ENCODE assay signal across 24 cellular contexts in the genomic region with DNA sequence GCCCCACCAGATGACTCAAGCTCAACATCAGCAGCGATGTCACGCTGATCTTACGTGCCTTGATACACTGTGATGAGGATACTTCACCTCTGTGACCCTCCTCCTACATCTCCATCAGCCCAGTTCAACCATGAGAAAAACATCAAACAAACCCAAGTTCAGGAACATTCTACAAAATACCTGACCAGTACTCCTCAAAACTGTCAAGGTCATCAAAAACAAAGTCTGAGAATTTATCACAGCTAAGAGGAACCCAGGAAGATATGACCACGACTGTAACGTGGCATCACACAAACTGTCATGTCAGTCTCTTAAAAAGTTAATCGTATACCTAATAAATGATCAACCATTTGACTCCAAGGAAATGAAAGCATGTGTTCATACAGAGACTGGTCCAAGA.
DNase-seq lines count a peak whose midpoint lies in the region; ATAC-seq, FAIRE-seq and TF ChIP-seq lines count a peak whose summit lies in the region.
"Had no signal": no experiment of that assay in that cellular context is flagged by ENCODE, and none has a peak within 500 bp of the region (broad histone marks: within the 10 kb centered on the region; RNA-seq: fewer than 3 reads in every experiment).

No MANE protein-coding gene starts in this region.

- no peaks in the 10 kb centered on the region for H4K20me1 ChIP-seq in astrocyte (ENCODE audit: insufficient read depth, low read length)
- H4K20me1 ChIP-seq: BLaER1 had no signal

- 31% methylated on average over 6 of the region's 6 CpGs for WGBS in A549 (ENCODE audit: missing lambda C conversion rate)

- no peaks in the 10 kb centered on the region for H3K9me3 Mint-ChIP-seq in astrocyte (ENCODE audit: unreplicated experiment)
- no peaks in the 10 kb centered on the region for H3K9me3 Mint-ChIP-seq in activated CD4-positive, alpha-beta memory T cell treated with anti-CD3 and anti-CD28 coated beads, Interleukin-2, amount 10 ng/mL, durations not matched to agents 7 days and 5 days

- H3K9ac ChIP-seq in astrocyte (ENCODE audit: low read length): no peak overlapping the region
- H3K9ac ChIP-seq: BLaER1 had no signal

- CTCF ChIA-PET in A549 (lab: Yijun Ruan, JAX) (interaction anchor here (0.6 kb wide), 1 partner anchor 11 kb away, joined by 4 read pairs; no protein-coding TSS in a partner anchor), GM10248 (lab: Yijun Ruan, JAX) (no interaction called here)
- CTCF ChIA-PET in activated CD4-positive, alpha-beta memory T cell treated with anti-CD3 and anti-CD28 coated beads, Interleukin-2, amount 10 ng/mL, durations not matched to agents 7 days and 5 days (lab: Charles Lee): no interaction called here

- peaks cover 4% of the 10 kb centered on the region for H3K27me3 Mint-ChIP-seq in astrocyte (ENCODE audit: low read depth, unreplicated experiment)
- peaks cover 4% of the 10 kb centered on the region for H3K27me3 Mint-ChIP-seq in activated CD4-positive, alpha-beta memory T cell treated with anti-CD3 and anti-CD28 coated beads, Interleukin-2, amount 10 ng/mL, durations not matched to agents 7 days and 5 days

- H3K27ac Mint-ChIP-seq in astrocyte (ENCODE audit: unreplicated experiment): peak overlapping the region; percentile 0
- H3K27ac Mint-ChIP-seq in activated CD4-positive, alpha-beta memory T cell treated with anti-CD3 and anti-CD28 coated beads, Interleukin-2, amount 10 ng/mL, durations not matched to agents 7 days and 5 days: no peak overlapping the region

- H3K4me3 Mint-ChIP-seq in astrocyte (ENCODE audit: unreplicated experiment): no peak overlapping the region
- H3K4me3 Mint-ChIP-seq in activated CD4-positive, alpha-beta memory T cell treated with anti-CD3 and anti-CD28 coated beads, Interleukin-2, amount 10 ng/mL, durations not matched to agents 7 days and 5 days: no peak overlapping the region
- H3K4me3 Mint-ChIP-seq: CD4-positive, CD25-positive, alpha-beta regulatory T cell had no signal

- no peak for TF ChIP-seq CTCF in A549 (IDR thresholded peaks at IDR 0.05)
- no peak for TF ChIP-seq CTCF in astrocyte (IDR thresholded peaks at IDR 0.05; ENCODE audit: insufficient read depth, low read depth, low read length)
- no peak for TF ChIP-seq CTCF in GM10248 (IDR thresholded peaks at IDR 0.05; ENCODE audit: control extremely low read depth, extremely low read depth, low read depth, missing control alignments)

- H2AFZ ChIP-seq in astrocyte (ENCODE audit: low read depth, low read length): no peak overlapping the region

- no peaks in the 10 kb centered on the region for H3K36me3 ChIP-seq in astrocyte (ENCODE audit: insufficient read depth, low read length)
- H3K36me3 ChIP-seq: BLaER1, SJSA1 had no signal

- peaks cover 7% of the 10 kb centered on the region; the same call in 2 of the 3 replicates for H3K9me3 ChIP-seq in A549
- peaks cover 13% of the 10 kb centered on the region for H3K9me3 ChIP-seq in astrocyte (ENCODE audit: insufficient read depth, low read depth, low read length)

- H3K4me3 ChIP-seq in A549: no peak overlapping the region
- H3K4me3 ChIP-seq in astrocyte (ENCODE audit: insufficient read depth, low read depth, low read length): no peak overlapping the region
- H3K4me3 ChIP-seq: BLaER1, GM12878, SJSA1 had no signal

- FAIRE-seq in A549 (lab: Jason Lieb, UNC) (no peak), HTR-8/SVneo (lab: Jason Lieb, UNC) (peak; percentile 9), astrocyte (lab: Jason Lieb, UNC) (no peak)
- FAIRE-seq: D721Med, GM12878 had no signal

- no peak for TF ChIP-seq RAD21 in A549 (conservative IDR thresholded peaks at IDR 0.05 in 1 of 2, IDR thresholded peaks at IDR 0.05 in 1 of 2)

- no peak overlapping the region for H3K4me2 ChIP-seq in A549
- H3K4me2 ChIP-seq in astrocyte (ENCODE audit: low read length): no peak overlapping the region
- H3K4me2 ChIP-seq: BLaER1 had no signal

- no peak for TF ChIP-seq POLR2A in A549 (IDR thresholded peaks at IDR 0.05; ENCODE audit: low read length)

- POLR2A ChIA-PET in A549 (lab: Yijun Ruan, JAX): no interaction called here
- POLR2A ChIA-PET in activated CD4-positive, alpha-beta memory T cell treated with anti-CD3 and anti-CD28 coated beads, Interleukin-2, amount 10 ng/mL, durations not matched to agents 7 days and 5 days (lab: Charles Lee): no interaction called here
- POLR2A ChIA-PET in GM10248 (lab: Yijun Ruan, JAX): no interaction called here

- H3K36me3 Mint-ChIP-seq in astrocyte (ENCODE audit: low read depth, unreplicated experiment): peaks cover 2% of the 10 kb centered on the region
- H3K36me3 Mint-ChIP-seq in activated CD4-positive, alpha-beta memory T cell treated with anti-CD3 and anti-CD28 coated beads, Interleukin-2, amount 10 ng/mL, durations not matched to agents 7 days and 5 days (ENCODE audit: low read depth): no peaks in the 10 kb centered on the region
- H3K36me3 Mint-ChIP-seq: CD4-positive, CD25-positive, alpha-beta regulatory T cell had no signal

- H3K4me1 Mint-ChIP-seq in astrocyte (ENCODE audit: low read depth, unreplicated experiment): peaks cover 17% of the 10 kb centered on the region
- H3K4me1 Mint-ChIP-seq in activated CD4-positive, alpha-beta memory T cell treated with anti-CD3 and anti-CD28 coated beads, Interleukin-2, amount 10 ng/mL, durations not matched to agents 7 days and 5 days: no peaks in the 10 kb centered on the region
- H3K4me1 Mint-ChIP-seq: CD4-positive, CD25-positive, alpha-beta regulatory T cell had no signal

- no peaks in the 10 kb centered on the region for H3K27me3 ChIP-seq in astrocyte (ENCODE audit: insufficient read depth, low read length)
- H3K27me3 ChIP-seq: BLaER1, SJSA1 had no signal

- H3K4me1 ChIP-seq in A549: no peaks in the 10 kb centered on the region
- no peaks in the 10 kb centered on the region for H3K4me1 ChIP-seq in astrocyte (ENCODE audit: insufficient read depth, low read length)
- H3K4me1 ChIP-seq: SJSA1 had no signal

- no peak for TF ChIP-seq EP300 in A549 (IDR thresholded peaks at IDR 0.05)

- ATAC-seq in A549 (no peak), GM18511 (IDR thresholded peaks at IDR 0.05; ENCODE audit: unreplicated experiment) (no peak)
- ATAC-seq: GM12878 had no signal

- H3K27ac ChIP-seq in A549 (no peak overlapping the region), astrocyte (ENCODE audit: low read depth, low read length) (no peak overlapping the region)
- H3K27ac ChIP-seq: BLaER1, SJSA1 had no signal

- DNase-seq in A549 (ENCODE audit: low read depth in 1 of 2, low spot score in 1 of 2) (no peak), HTR-8/SVneo (ENCODE audit: insufficient read length, low spot score) (no peak), astrocyte (ENCODE audit: low read depth) (no peak), mesenteric fat pad (ENCODE audit: low spot score) (peak; percentile 4), NCI-H2081 (lab: John Stamatoyannopoulos, UW) (no peak), GM10248 (ENCODE audit: extremely low spot score) (no peak)
- no peak for DNase-seq in activated CD4-positive, alpha-beta memory T cell treated with anti-CD3 and anti-CD28 coated beads, Interleukin-2, amount 10 ng/mL, durations not matched to agents 7 days and 5 days
- DNase-seq: 8988T; CD4-positive, CD25-positive, alpha-beta regulatory T cell; GOT3; HCEC 1CT; KBM-7; NCI-H2029; NCI-H446 treated with DMSO at 0.1 percent for 48 hours; NCI-H526; NCI-H82; NK-92 treated with Interleukin-12 subunit alpha and Interleukin-12 subunit beta, amount 100 ng/mL, for 24 hours; Right ventricle myocardium superior; RPMI8226 had no signal

- no peaks in the 10 kb centered on the region for H3K79me2 ChIP-seq in astrocyte (ENCODE audit: insufficient read depth, low read length)

TF ChIP-seq in A549, 52 proteins besides CTCF, POLR2A, EP300 and RAD21:
- no peak for TF ChIP-seq FOXS1 (CRISPR knock-in tag; IDR thresholded peaks at IDR 0.05)
- TF ChIP-seq MAFK (IDR thresholded peaks at IDR 0.05; ENCODE audit: partially characterized antibody): peak; percentile 73
